ENCODE assay signal across 8 cellular contexts in the genomic region with DNA sequence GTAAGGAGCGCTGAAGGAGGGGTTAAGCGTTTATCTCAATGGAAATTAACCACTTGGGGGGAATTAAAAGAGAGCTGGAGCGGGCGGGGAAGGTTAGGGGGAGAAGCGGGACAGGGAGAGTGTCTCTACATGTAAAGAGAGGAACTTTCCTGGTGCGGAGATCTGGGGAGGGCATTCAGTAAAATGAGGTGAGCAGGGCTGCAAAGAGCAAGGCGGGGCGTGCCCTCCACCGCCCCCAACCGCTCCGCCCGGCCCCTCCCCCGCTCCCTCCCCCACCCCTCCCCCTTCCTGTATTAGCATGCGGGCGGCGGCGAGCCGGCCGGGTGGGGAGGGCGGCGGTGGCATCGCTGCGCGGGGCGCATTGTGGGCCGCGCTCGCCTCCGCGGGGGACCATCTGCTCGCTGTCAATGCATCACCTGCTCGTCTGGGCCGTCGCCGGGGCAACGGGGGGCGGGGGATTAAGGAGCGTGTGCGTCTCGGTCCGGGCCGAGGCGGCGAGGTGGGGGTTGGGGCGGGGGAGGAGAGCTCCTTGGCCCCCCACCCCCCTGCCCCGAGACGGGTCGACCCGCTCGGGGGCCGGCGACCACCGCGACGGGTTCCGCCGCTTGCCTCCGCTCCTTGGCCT. TPM values are rescaled to one million over a fixed set of nuclear protein-coding genes. Genes with fewer than 3 reads are reported as not detected.
DNase-seq lines count a peak whose midpoint lies in the region; ATAC-seq and TF ChIP-seq lines count a peak whose summit lies in the region.

No MANE protein-coding gene starts in this region.

- no peak for TF ChIP-seq CTCF in endothelial cell (IDR thresholded peaks at IDR 0.05; ENCODE audit: unreplicated experiment)

- H3K27me3 ChIP-seq in neuronal stem cell (ENCODE audit: control insufficient read depth in 3 of 3, insufficient read depth in 3 of 3, low read depth in 1 of 3, low read length in 3 of 3), result peaks cover 0 to 26% (median 2%) of the 10 kb centered on the region in 3 experiments

- H2AK5ac ChIP-seq in neuronal stem cell (ENCODE audit: low read depth, low read length), result no peak overlapping the region

- H3K27ac Mint-ChIP-seq in activated CD8-positive, alpha-beta T cell treated with anti-CD3 and anti-CD28 coated beads, Interleukin-2, amount 10 ng/mL, durations not matched to agents 7 days and 5 days, result peak overlapping the region; percentile 66
- no peak overlapping the region for H3K27ac Mint-ChIP-seq in endothelial cell (ENCODE audit: unreplicated experiment)

- POLR2A ChIA-PET in activated CD8-positive, alpha-beta T cell treated with anti-CD3 and anti-CD28 coated beads, Interleukin-2, amount 10 ng/mL, durations not matched to agents 7 days and 5 days (lab: Charles Lee), result interaction anchor here (0.9 kb wide), 2 partner anchors 54 to 546 kb away, joined by 3 read pairs; no protein-coding TSS in a partner anchor

- no peaks in the 10 kb centered on the region for H3K9me3 Mint-ChIP-seq in activated CD8-positive, alpha-beta T cell treated with anti-CD3 and anti-CD28 coated beads, Interleukin-2, amount 10 ng/mL, durations not matched to agents 7 days and 5 days (ENCODE audit: insufficient read depth)
- H3K9me3 Mint-ChIP-seq in endothelial cell (ENCODE audit: unreplicated experiment), result no peaks in the 10 kb centered on the region

- CTCF ChIA-PET in activated CD8-positive, alpha-beta T cell treated with anti-CD3 and anti-CD28 coated beads, Interleukin-2, amount 10 ng/mL, durations not matched to agents 7 days and 5 days (lab: Charles Lee), result interaction anchor here (1.2 to 2.9 kb wide), 3 partner anchors 9 to 545 kb away, joined by 4 to 18 read pairs (median 5); no protein-coding TSS in a partner anchor

- peaks cover 27% of the 10 kb centered on the region for H3K27me3 Mint-ChIP-seq in activated CD8-positive, alpha-beta T cell treated with anti-CD3 and anti-CD28 coated beads, Interleukin-2, amount 10 ng/mL, durations not matched to agents 7 days and 5 days (ENCODE audit: low read depth)
- peaks cover 14% of the 10 kb centered on the region for H3K27me3 Mint-ChIP-seq in endothelial cell (ENCODE audit: unreplicated experiment)

- no peak overlapping the region for H2BK12ac ChIP-seq in neuronal stem cell (ENCODE audit: low read length)

- H3K9ac ChIP-seq in neuronal stem cell (ENCODE audit: low read depth, low read length, poor library complexity), result peak overlapping the region; percentile 68

- H2BK15ac ChIP-seq in neuronal stem cell (ENCODE audit: low read length), result peak overlapping the region; percentile 95

- peaks cover 15% of the 10 kb centered on the region for H3K4me1 Mint-ChIP-seq in activated CD8-positive, alpha-beta T cell treated with anti-CD3 and anti-CD28 coated beads, Interleukin-2, amount 10 ng/mL, durations not matched to agents 7 days and 5 days (ENCODE audit: low read depth)
- peaks cover 9% of the 10 kb centered on the region for H3K4me1 Mint-ChIP-seq in endothelial cell (ENCODE audit: unreplicated experiment)

- no peaks in the 10 kb centered on the region for H3K36me3 Mint-ChIP-seq in activated CD8-positive, alpha-beta T cell treated with anti-CD3 and anti-CD28 coated beads, Interleukin-2, amount 10 ng/mL, durations not matched to agents 7 days and 5 days (ENCODE audit: low read depth)
- H3K36me3 Mint-ChIP-seq in endothelial cell (ENCODE audit: low read depth, unreplicated experiment), result no peaks in the 10 kb centered on the region

- peak; percentile 38 for ATAC-seq in HG02610 (IDR thresholded peaks at IDR 0.05; ENCODE audit: unreplicated experiment)
- peak; percentile 87 for ATAC-seq in activated CD8-positive, alpha-beta T cell treated with anti-CD3 and anti-CD28 coated beads, Interleukin-2, amount 10 ng/mL, durations not matched to agents 7 days and 5 days

- peak overlapping the region; percentile 98 for H3K18ac ChIP-seq in neuronal stem cell (ENCODE audit: low read length)

- H3K4me3 Mint-ChIP-seq in activated CD8-positive, alpha-beta T cell treated with anti-CD3 and anti-CD28 coated beads, Interleukin-2, amount 10 ng/mL, durations not matched to agents 7 days and 5 days, result peak overlapping the region; percentile 72
- peak overlapping the region; percentile 71 for H3K4me3 Mint-ChIP-seq in endothelial cell (ENCODE audit: unreplicated experiment)

- H3K4ac ChIP-seq in neuronal stem cell (ENCODE audit: low read length), result no peak overlapping the region

- H3K23ac ChIP-seq in neuronal stem cell (ENCODE audit: low read depth, low read length, poor library complexity), result no peak overlapping the region

- peak overlapping the region; percentile 93 for H2BK5ac ChIP-seq in neuronal stem cell (ENCODE audit: low read length)

- peak overlapping the region; percentile 98 for H3K4me2 ChIP-seq in neuronal stem cell (ENCODE audit: insufficient read depth, low read length, poor library complexity, severe bottlenecking)

- no CpG with 5 or more reads among the region's 58 CpGs for WGBS in neuronal stem cell (ENCODE audit: extremely low coverage in 2 of 2, insufficient read length in 2 of 2, insufficient replicate concordance in 1 of 2), 2 donors

- no peaks in the 10 kb centered on the region for H3K79me1 ChIP-seq in neuronal stem cell (ENCODE audit: low read depth, low read length)

- peak overlapping the region; percentile 81 for H3K27ac ChIP-seq in neuronal stem cell (replicated peaks; ENCODE audit: low read length)

- DNase-seq in GM03348 (ENCODE audit: low spot score) (peak; percentile 12), NCI-H2081 (lab: John Stamatoyannopoulos, UW) (peak; percentile 94), endothelial cell (ENCODE audit: low spot score) (peak; percentile 30), neuronal stem cell (ENCODE audit: low spot score) (peak; percentile 82), foreskin melanocyte (no peak), MV-4-11 (lab: John Stamatoyannopoulos, UW) (no peak)
- peak; percentile 68 for DNase-seq in activated CD8-positive, alpha-beta T cell treated with anti-CD3 and anti-CD28 coated beads, Interleukin-2, amount 10 ng/mL, durations not matched to agents 7 days and 5 days

- no peaks in the 10 kb centered on the region for H3K36me3 ChIP-seq in neuronal stem cell (replicated peaks in 1 of 2; ENCODE audit: control insufficient read depth in 2 of 2, insufficient read depth in 2 of 2, low read length in 2 of 2)

- H2AFZ ChIP-seq in neuronal stem cell (ENCODE audit: low read length), result peak overlapping the region; percentile 89

- peak overlapping the region; percentile 50 for H3K14ac ChIP-seq in neuronal stem cell (ENCODE audit: low read length)

- no peak overlapping the region for H2BK120ac ChIP-seq in neuronal stem cell (ENCODE audit: low read depth, low read length)

- H4K91ac ChIP-seq in neuronal stem cell (ENCODE audit: low read depth, low read length, poor library complexity), result peak overlapping the region; percentile 48

- H3K9me3 ChIP-seq in neuronal stem cell (replicated peaks in 1 of 2; ENCODE audit: control insufficient read depth in 2 of 2, insufficient read depth in 1 of 2, low read depth in 1 of 2, low read length in 2 of 2), result no peaks in the 10 kb centered on the region

- peak overlapping the region; percentile 31 to 81 for H3K4me3 ChIP-seq in neuronal stem cell (ENCODE audit: low read length in 2 of 2)

- no peak overlapping the region for H4K8ac ChIP-seq in neuronal stem cell (ENCODE audit: low read depth, low read length)

- peaks cover 5 to 12% of the 10 kb centered on the region in 2 donors for H3K4me1 ChIP-seq in neuronal stem cell (ENCODE audit: control insufficient read depth in 2 of 2, insufficient read depth in 1 of 2, low read depth in 1 of 2, low read length in 2 of 2)

RNA-seq across cellular contexts. Expression of gene C12orf42, which starts 0.5 kb away (rescaled TPM):
- under 1 TPM; 0.84 to 0.91 TPM for total RNA-seq in activated CD8-positive, alpha-beta T cell treated with anti-CD3 and anti-CD28 coated beads, Interleukin-2, amount 10 ng/mL, durations not matched to agents 7 days and 5 days
- total RNA-seq in endothelial cell (ENCODE audit: unreplicated experiment), result 0.77 TPM
- polyA plus RNA-seq in neuronal stem cell (2013, experiment 1 of 2), result 0.15 TPM
- polyA plus RNA-seq in neuronal stem cell (2013, experiment 2 of 2), result 0.07 TPM

Comparison
In these comparisons a context has a peak if more than half of its experiments do, and no peak if none do; other contexts are left out.
1. DNase-seq: peak in GM03348 (single experiment), NCI-H2081 (2 of 2), activated CD8-positive, alpha-beta T cell treated with anti-CD3 and anti-CD28 coated beads, Interleukin-2, amount 10 ng/mL, durations not matched to agents 7 days and 5 days (single experiment), endothelial cell (single experiment) and neuronal stem cell (single experiment); none in foreskin melanocyte (single experiment) and MV-4-11 (single experiment).